Comparison of ENCODE assay signal across 30 cellular contexts in the genomic region with DNA sequence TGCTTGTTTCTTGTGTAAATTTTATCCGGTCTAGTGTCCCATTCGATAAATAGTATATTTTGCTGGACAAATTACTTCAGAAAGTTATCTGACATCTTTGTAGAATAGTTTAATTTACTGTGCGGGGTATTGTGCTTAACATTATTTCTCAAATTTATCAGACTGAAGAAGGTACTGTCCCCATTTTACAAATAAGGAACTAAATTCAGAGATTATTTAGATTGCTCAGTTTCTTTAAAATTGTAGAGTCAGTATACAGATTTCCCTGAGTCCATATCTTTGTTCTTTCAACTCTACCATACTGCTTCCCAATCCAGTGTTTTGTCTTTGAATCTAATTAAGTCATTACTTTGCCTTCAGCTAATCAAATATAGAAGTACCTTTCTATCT. TPM values are rescaled to one million over a fixed set of nuclear protein-coding genes. Genes with fewer than 3 reads are reported as not detected.
DNase-seq lines count a peak whose midpoint lies in the region; ATAC-seq, FAIRE-seq and TF ChIP-seq lines count a peak whose summit lies in the region.
"Had no signal": no experiment of that assay in that cellular context is flagged by ENCODE, and none has a peak within 500 bp of the region (broad histone marks: within the 10 kb centered on the region; RNA-seq: fewer than 3 reads in every experiment).

No MANE protein-coding gene starts in this region.

- H3K27ac ChIP-seq in GM12878 (ENCODE audit: control insufficient read depth, insufficient read depth) = peak overlapping the region; percentile 59; the same call in 1 of the 2 replicates
- H3K27ac ChIP-seq: heart left ventricle, psoas muscle, RWPE1, sigmoid colon, SK-N-MC, testis, VCaP had no signal

- CTCF ChIA-PET in activated naive CD4-positive, alpha-beta T cell treated with anti-CD3 and anti-CD28 coated beads for 36 hours (lab: Charles Lee) = no interaction called here
- CTCF ChIA-PET in activated B cell treated with CpG ODN at 0.5 μM for 24 hours (lab: Charles Lee) (no interaction called here), GM12878 (lab: Yijun Ruan, JAX) (interaction anchor here (1.7 kb wide), 1 partner anchor 10 kb away, joined by 6 read pairs; no protein-coding TSS in a partner anchor)

- H3K36me3 Mint-ChIP-seq in activated naive CD4-positive, alpha-beta T cell treated with anti-CD3 and anti-CD28 coated beads, Interleukin-2, amount 50 U/mL, for 24 hours = peaks cover 25% of the 10 kb centered on the region
- H3K36me3 Mint-ChIP-seq in activated naive CD4-positive, alpha-beta T cell treated with anti-CD3 and anti-CD28 coated beads for 36 hours (ENCODE audit: low read depth) = peaks cover 50% of the 10 kb centered on the region
- peaks cover 81% of the 10 kb centered on the region for H3K36me3 Mint-ChIP-seq in activated B cell treated with CpG ODN at 0.5 μM for 24 hours (ENCODE audit: low read depth)

- 97% methylated on average over 3 of the region's 3 CpGs for WGBS in GM12878 (ENCODE audit: insufficient coverage, insufficient replicate concordance, low lambda C conversion rate, missing lambda C conversion rate)
- 92 to 94% methylated on average over 3 of the region's 3 CpGs for WGBS in lower leg skin, 2 donors

- peaks cover 44% of the 10 kb centered on the region for H3K79me2 ChIP-seq in GM12878 (ENCODE audit: control insufficient read depth, insufficient read depth, low read length)

- ATAC-seq in activated B cell treated with CpG ODN at 0.5 μM for 24 hours (ENCODE audit: low read depth) (no peak), GM12878 (no peak), GM19324 (IDR thresholded peaks at IDR 0.05; ENCODE audit: low FRiP score, unreplicated experiment) (no peak)
- no peak for ATAC-seq in stimulated activated naive CD8-positive, alpha-beta T cell treated with anti-CD3 and anti-CD28 coated beads, Interleukin-15, amount 100 ng/mL, for 72 hours
- ATAC-seq: esophagus mucosa; stimulated activated memory B cell treated with anti-CD40 and anti-IgM and Interleukin-4, amounts not matched to agents 10 μg/mL and 1 μg/mL and 100 μg/mL, for 72 hours had no signal

- no TSS peak for BruUV-seq in GM12878 (replicated peaks; lab: Mats Ljungman, UMichigan)

- TF ChIP-seq EP300 in GM12878 (IDR thresholded peaks at IDR 0.05; ENCODE audit: borderline replicate concordance in 1 of 2, control insufficient read depth in 1 of 2, low read depth in 2 of 2, low read length in 2 of 2) = no peak

- no peak for FAIRE-seq in GM12878 (lab: Jason Lieb, UNC)
- FAIRE-seq: astrocyte, H1 had no signal

- RAD21 ChIA-PET in GM12878 (lab: Charles Lee; ENCODE audit: unreplicated experiment) = no interaction called here

- H3K9me3 ChIP-seq in GM12878 (replicated peaks; ENCODE audit: control insufficient read depth, insufficient read depth, low read length) = no peaks in the 10 kb centered on the region
- H3K9me3 ChIP-seq: heart left ventricle, psoas muscle, sigmoid colon, testis had no signal

- H3K4me1 ChIP-seq in GM12878 (ENCODE audit: control insufficient read depth, insufficient read depth, low read length) = peaks cover 7% of the 10 kb centered on the region; the same call in 1 of the 2 replicates

- TF ChIP-seq CTCF in activated B cell treated with CpG ODN at 0.5 μM for 24 hours (IDR thresholded peaks at IDR 0.05) = no peak
- no peak for TF ChIP-seq CTCF in GM12878 (IDR thresholded peaks at IDR 0.05 in 2 of 3, conservative IDR thresholded peaks at IDR 0.05 in 1 of 3; ENCODE audit: control insufficient read depth in 2 of 3, extremely low read depth in 1 of 3, insufficient read depth in 1 of 3, low read depth in 3 of 3, low read length in 3 of 3)
- no peak for TF ChIP-seq CTCF in lower leg skin (IDR thresholded peaks at IDR 0.05)

- peak overlapping the region; percentile 74 for H3K4me2 ChIP-seq in GM12878 (ENCODE audit: control insufficient read depth, insufficient read depth)

- no peak overlapping the region for H3K9ac ChIP-seq in GM12878 (ENCODE audit: control insufficient read depth, insufficient read depth, low read length)

- TF ChIP-seq RAD21 in GM12878 (IDR thresholded peaks at IDR 0.05; ENCODE audit: insufficient read depth, low read depth, low read length) = no peak

- TF ChIP-seq POLR2A in GM12878 (IDR thresholded peaks at IDR 0.05; ENCODE audit: low read depth, low read length) (no peak), lower leg skin (IDR thresholded peaks at IDR 0.05) (no peak)

- SMC1A ChIA-PET in GM12878 (lab: Charles Lee; ENCODE audit: uncharacterized antibody, unreplicated experiment) = no interaction called here

- H3K27me3 ChIP-seq in GM12878 (replicated peaks in 1 of 2; ENCODE audit: control insufficient read depth in 2 of 2, insufficient read depth in 2 of 2, low read length in 1 of 2) = no peaks in the 10 kb centered on the region
- H3K27me3 ChIP-seq: heart left ventricle, sigmoid colon, testis had no signal

- H3K9me3 Mint-ChIP-seq in activated naive CD4-positive, alpha-beta T cell treated with anti-CD3 and anti-CD28 coated beads, Interleukin-2, amount 50 U/mL, for 24 hours = no peaks in the 10 kb centered on the region
- H3K9me3 Mint-ChIP-seq in activated naive CD4-positive, alpha-beta T cell treated with anti-CD3 and anti-CD28 coated beads for 36 hours = no peaks in the 10 kb centered on the region
- H3K9me3 Mint-ChIP-seq in activated B cell treated with CpG ODN at 0.5 μM for 24 hours = no peaks in the 10 kb centered on the region
- H3K9me3 Mint-ChIP-seq in stimulated activated naive CD8-positive, alpha-beta T cell treated with anti-CD3 and anti-CD28 coated beads, Interleukin-15, amount 100 ng/mL, for 72 hours = no peaks in the 10 kb centered on the region
- H3K9me3 Mint-ChIP-seq: activated naive CD4-positive, alpha-beta T cell treated with anti-CD3 and anti-CD28 coated beads, Interleukin-2, amount 50 U/mL, for 72 hours; activated T-cell treated with anti-CD3 and anti-CD28 coated beads, Interleukin-2, amount 50 U/mL, for 4 hours; CD14-positive monocyte; endodermal cell; stimulated activated memory B cell treated with anti-CD40 and anti-IgM and Interleukin-4, amounts not matched to agents 10 μg/mL and 1 μg/mL and 100 μg/mL, for 72 hours had no signal

- H4K20me1 ChIP-seq in GM12878 (ENCODE audit: control insufficient read depth, insufficient read depth) = no peaks in the 10 kb centered on the region

- H3K4me1 Mint-ChIP-seq in activated naive CD4-positive, alpha-beta T cell treated with anti-CD3 and anti-CD28 coated beads, Interleukin-2, amount 50 U/mL, for 24 hours = peaks cover 71% of the 10 kb centered on the region
- peaks cover 56% of the 10 kb centered on the region for H3K4me1 Mint-ChIP-seq in activated naive CD4-positive, alpha-beta T cell treated with anti-CD3 and anti-CD28 coated beads for 36 hours (ENCODE audit: low read depth)
- H3K4me1 Mint-ChIP-seq in activated B cell treated with CpG ODN at 0.5 μM for 24 hours = peaks cover 49% of the 10 kb centered on the region
- peaks cover 60% of the 10 kb centered on the region for H3K4me1 Mint-ChIP-seq in stimulated activated naive CD8-positive, alpha-beta T cell treated with anti-CD3 and anti-CD28 coated beads, Interleukin-15, amount 100 ng/mL, for 72 hours

- in situ Hi-C loops in GM12878 (cut with MboI) = no loop called here

- peak overlapping the region; percentile 3; the same call in 1 of the 2 replicates for H3K4me3 ChIP-seq in GM12878
- H3K4me3 ChIP-seq in lower leg skin (ENCODE audit: low read depth, poor library complexity, severe bottlenecking) = no peak overlapping the region
- H3K4me3 ChIP-seq: heart left ventricle, sigmoid colon, SK-N-MC, testis had no signal

- POLR2A ChIA-PET in activated B cell treated with CpG ODN at 0.5 μM for 24 hours (lab: Charles Lee) = no interaction called here
- POLR2A ChIA-PET in GM12878 (lab: Charles Lee) = no interaction called here

- H3K4me3 Mint-ChIP-seq in activated naive CD4-positive, alpha-beta T cell treated with anti-CD3 and anti-CD28 coated beads, Interleukin-2, amount 50 U/mL, for 24 hours = peak overlapping the region; percentile 52
- H3K4me3 Mint-ChIP-seq in activated naive CD4-positive, alpha-beta T cell treated with anti-CD3 and anti-CD28 coated beads for 36 hours = no peak overlapping the region
- no peak overlapping the region for H3K4me3 Mint-ChIP-seq in activated B cell treated with CpG ODN at 0.5 μM for 24 hours
- peak overlapping the region; percentile 40 to 54 for H3K4me3 Mint-ChIP-seq in stimulated activated naive CD8-positive, alpha-beta T cell treated with anti-CD3 and anti-CD28 coated beads, Interleukin-15, amount 100 ng/mL, for 72 hours
- H3K4me3 Mint-ChIP-seq: CD14-positive monocyte; endodermal cell; stimulated activated memory B cell treated with anti-CD40 and anti-IgM and Interleukin-4, amounts not matched to agents 10 μg/mL and 1 μg/mL and 100 μg/mL, for 72 hours had no signal

- peaks cover 7 to 18% of the 10 kb centered on the region in 2 experiments for H3K36me3 ChIP-seq in GM12878 (ENCODE audit: control insufficient read depth in 2 of 2, insufficient read depth in 2 of 2, low read length in 1 of 2)

- no peak for DNase-seq in activated naive CD4-positive, alpha-beta T cell treated with anti-CD3 and anti-CD28 coated beads for 36 hours
- DNase-seq in activated B cell treated with CpG ODN at 0.5 μM for 24 hours (no peak), GM12878 (ENCODE audit: low read depth, low spot score) (no peak), lower leg skin (ENCODE audit: low spot score in 2 of 2) (no peak), islet precursor cell (no peak)
- DNase-seq in stimulated activated naive CD8-positive, alpha-beta T cell treated with anti-CD3 and anti-CD28 coated beads, Interleukin-15, amount 100 ng/mL, for 72 hours = no peak
- DNase-seq: activated CD4-positive, alpha-beta T cell treated with anti-CD3 and anti-CD28 coated beads, Interleukin-2, amount 50 U/mL, for 48 hours; activated T-cell treated with anti-CD3 and anti-CD28 coated beads, Interleukin-2, amount 50 U/mL, for 4 hours; cortex of kidney; endodermal cell; foreskin fibroblast; heart left ventricle; Kasumi-1; mesenchymal stem cell; NCI-H1694; psoas muscle; sigmoid colon; testis had no signal

- intact Hi-C loops in activated naive CD4-positive, alpha-beta T cell treated with anti-CD3 and anti-CD28 coated beads for 36 hours (cut with micrococcal nuclease) = no loop called here
- intact Hi-C loops in activated B cell treated with CpG ODN at 0.5 μM for 24 hours (cut with micrococcal nuclease) (no loop called here), GM12878 (cut with micrococcal nuclease; ENCODE audit: unreplicated experiment) (loop anchor here (2.0 kb wide), 1 partner anchor 13 kb away; no protein-coding TSS in a partner anchor), lower leg skin (cut with DNase I; ENCODE audit: low total_unique reads) (no loop called here)

- no peaks in the 10 kb centered on the region for H3K27me3 Mint-ChIP-seq in activated naive CD4-positive, alpha-beta T cell treated with anti-CD3 and anti-CD28 coated beads, Interleukin-2, amount 50 U/mL, for 24 hours
- no peaks in the 10 kb centered on the region for H3K27me3 Mint-ChIP-seq in activated naive CD4-positive, alpha-beta T cell treated with anti-CD3 and anti-CD28 coated beads for 36 hours (ENCODE audit: low read depth)
- no peaks in the 10 kb centered on the region for H3K27me3 Mint-ChIP-seq in activated B cell treated with CpG ODN at 0.5 μM for 24 hours
- H3K27me3 Mint-ChIP-seq in stimulated activated naive CD8-positive, alpha-beta T cell treated with anti-CD3 and anti-CD28 coated beads, Interleukin-15, amount 100 ng/mL, for 72 hours = no peaks in the 10 kb centered on the region
- H3K27me3 Mint-ChIP-seq: stimulated activated memory B cell treated with anti-CD40 and anti-IgM and Interleukin-4, amounts not matched to agents 10 μg/mL and 1 μg/mL and 100 μg/mL, for 72 hours had no signal

- H3K27ac Mint-ChIP-seq in activated naive CD4-positive, alpha-beta T cell treated with anti-CD3 and anti-CD28 coated beads, Interleukin-2, amount 50 U/mL, for 24 hours = peak overlapping the region; percentile 51
- H3K27ac Mint-ChIP-seq in activated naive CD4-positive, alpha-beta T cell treated with anti-CD3 and anti-CD28 coated beads for 36 hours = no peak overlapping the region
- H3K27ac Mint-ChIP-seq in activated B cell treated with CpG ODN at 0.5 μM for 24 hours = peak overlapping the region; percentile 30
- H3K27ac Mint-ChIP-seq in stimulated activated naive CD8-positive, alpha-beta T cell treated with anti-CD3 and anti-CD28 coated beads, Interleukin-15, amount 100 ng/mL, for 72 hours = peak overlapping the region in 1 of 2 donors; percentile 84
- H3K27ac Mint-ChIP-seq: endodermal cell had no signal

- H2AFZ ChIP-seq in GM12878 (ENCODE audit: control insufficient read depth, low read depth, low read length) = no peak overlapping the region

RNA-seq across cellular contexts. Expression of gene ATP5PB, which starts 6.4 kb away (rescaled TPM):
- total RNA-seq in activated naive CD4-positive, alpha-beta T cell treated with anti-CD3 and anti-CD28 coated beads for 36 hours = 100 to 1,000 TPM; 324 to 331 TPM
- total RNA-seq in activated B cell treated with CpG ODN at 0.5 μM for 24 hours (220 and 229 TPM in 2 replicates), GM12878 (2014; rRNA removed) (475 and 625 TPM in 2 replicates), GM12878 (2014; rRNA removed; fragmentation: Illumina TruSeq; extraction: Trizol) (578 and 594 TPM in 2 replicates), GM12878 (2021) (380 and 389 TPM in 2 replicates), lower leg skin (100 to 1,000 TPM; 113 to 219 (median 153) TPM)
- total RNA-seq in GM12878 (2013; cell fraction: nucleolus; rRNA removed) = 42.7 and 50.3 TPM in 2 replicates
- polyA plus RNA-seq in GM12878 (2011; ENCODE audit: low read depth) = 268 TPM
- polyA plus RNA-seq in GM12878 (2011; rRNA removed) (728 and 857 TPM in 2 replicates), GM12878 (2014; fragmentation: Illumina TruSeq; extraction: Trizol) (627 and 753 TPM in 2 replicates), GM12878 (2014; fragmentation: Nextera tagmentation; extraction: Ambion mirVana) (1,000 to 10,000 TPM; 1,250 to 1,760 TPM), GM12878 (2014; rRNA removed) (503 and 598 TPM in 2 replicates), GM12878 (2016; fragmentation: Nextera tagmentation; extraction: Ambion mirVana) (100 to 1,000 TPM; 859 to 866 TPM)
- 362 and 444 TPM in 2 replicates for polyA plus RNA-seq in GM12878 (2011; cell fraction: cytosol; rRNA removed)
- 185 and 197 TPM in 2 replicates for polyA plus RNA-seq in GM12878 (2011; cell fraction: nucleus; rRNA removed)
- polyA plus RNA-seq in GM12878 (2012) = 315 and 389 TPM in 2 replicates
- 180 and 268 TPM in 2 replicates for polyA minus RNA-seq in GM12878 (2011; rRNA and poly(A)+ RNA removed)
- 93.7 and 121 TPM in 2 replicates for polyA minus RNA-seq in GM12878 (2011; cell fraction: cytosol; rRNA and poly(A)+ RNA removed)
- polyA minus RNA-seq in GM12878 (2011; cell fraction: nucleus; rRNA and poly(A)+ RNA removed) = 12.6 and 16.7 TPM in 2 replicates

RNA-seq across cellular contexts. Expression of gene WDR77, which starts 6.6 kb away (rescaled TPM):
- total RNA-seq in activated naive CD4-positive, alpha-beta T cell treated with anti-CD3 and anti-CD28 coated beads for 36 hours = 10 to 100 TPM; 43.1 to 48.8 TPM
- total RNA-seq in activated B cell treated with CpG ODN at 0.5 μM for 24 hours (55.8 and 63.3 TPM in 2 replicates), GM12878 (2014; rRNA removed) (75.3 and 79.8 TPM in 2 replicates), GM12878 (2014; rRNA removed; fragmentation: Illumina TruSeq; extraction: Trizol) (38.6 and 40.2 TPM in 2 replicates), GM12878 (2021) (57.5 and 61.5 TPM in 2 replicates), lower leg skin (10 to 100 TPM in 3 of 4 donors, 1 to 10 TPM in 1; 8.8 to 18.5 (median 12.7) TPM)
- total RNA-seq in GM12878 (2013; cell fraction: nucleolus; rRNA removed) = 19.3 and 27.3 TPM in 2 replicates
- 27.3 TPM for polyA plus RNA-seq in GM12878 (2011; ENCODE audit: low read depth)
- polyA plus RNA-seq in GM12878 (2011; rRNA removed) (60.0 and 113 TPM in 2 replicates), GM12878 (2014; fragmentation: Illumina TruSeq; extraction: Trizol) (69.9 and 72.1 TPM in 2 replicates), GM12878 (2014; fragmentation: Nextera tagmentation; extraction: Ambion mirVana) (10 to 100 TPM; 12.7 to 34.1 TPM), GM12878 (2014; rRNA removed) (56.8 and 64.3 TPM in 2 replicates), GM12878 (2016; fragmentation: Nextera tagmentation; extraction: Ambion mirVana) (100 to 1,000 TPM; 153 to 167 TPM)
- polyA plus RNA-seq in GM12878 (2011; cell fraction: cytosol; rRNA removed) = 122 and 132 TPM in 2 replicates
- polyA plus RNA-seq in GM12878 (2011; cell fraction: nucleus; rRNA removed) = 155 and 168 TPM in 2 replicates
- polyA plus RNA-seq in GM12878 (2012) = 22.4 and 28.9 TPM in 2 replicates
- polyA minus RNA-seq in GM12878 (2011; rRNA and poly(A)+ RNA removed) = 114 and 143 TPM in 2 replicates
- polyA minus RNA-seq in GM12878 (2011; cell fraction: cytosol; rRNA and poly(A)+ RNA removed) = 22.1 and 30.8 TPM in 2 replicates
- polyA minus RNA-seq in GM12878 (2011; cell fraction: nucleus; rRNA and poly(A)+ RNA removed) = 29.0 and 38.2 TPM in 2 replicates

RNA-seq across cellular contexts. Expression of gene C1orf162, which starts 18.1 kb away (rescaled TPM):
- total RNA-seq in activated naive CD4-positive, alpha-beta T cell treated with anti-CD3 and anti-CD28 coated beads for 36 hours = 1 to 10 TPM; 6.4 to 8.2 TPM
- total RNA-seq in activated B cell treated with CpG ODN at 0.5 μM for 24 hours = 29.4 and 33.2 TPM in 2 replicates
- 7.2 and 7.6 TPM in 2 replicates for total RNA-seq in GM12878 (2013; cell fraction: nucleolus; rRNA removed)
- 3.0 and 3.2 TPM in 2 replicates for total RNA-seq in GM12878 (2014; rRNA removed)
- 4.7 and 5.7 TPM in 2 replicates for total RNA-seq in GM12878 (2014; rRNA removed; fragmentation: Illumina TruSeq; extraction: Trizol)
- 3.9 and 4.0 TPM in 2 replicates for total RNA-seq in GM12878 (2021)
- polyA plus RNA-seq in GM12878 (2011; ENCODE audit: low read depth) = 2.1 TPM
- 2.4 TPM in 2 replicates for polyA plus RNA-seq in GM12878 (2011; rRNA removed)
- polyA plus RNA-seq in GM12878 (2011; cell fraction: cytosol; rRNA removed) = 0.90 and 1.2 TPM in 2 replicates
- 5.7 and 7.8 TPM in 2 replicates for polyA plus RNA-seq in GM12878 (2011; cell fraction: nucleus; rRNA removed)
- polyA plus RNA-seq in GM12878 (2012) = 0.81 and 1.0 TPM in 2 replicates
- polyA plus RNA-seq in GM12878 (2014; fragmentation: Illumina TruSeq; extraction: Trizol) = 8.8 and 11.3 TPM in 2 replicates
- 10 to 100 TPM in 1 of 2 experiments, 1 to 10 TPM in 1; 8.1 to 11.1 TPM for polyA plus RNA-seq in GM12878 (2014; fragmentation: Nextera tagmentation; extraction: Ambion mirVana)
- polyA plus RNA-seq in GM12878 (2014; rRNA removed) = 4.5 and 4.6 TPM in 2 replicates
- 1 to 10 TPM; 3.3 to 3.4 TPM for polyA plus RNA-seq in GM12878 (2016; fragmentation: Nextera tagmentation; extraction: Ambion mirVana)
- polyA minus RNA-seq in GM12878 (2011; rRNA and poly(A)+ RNA removed) = 0.26 and 1.0 TPM in 2 replicates
- 0.52 TPM in 1 of 2 replicates, not detected in the other for polyA minus RNA-seq in GM12878 (2011; cell fraction: cytosol; rRNA and poly(A)+ RNA removed)
- polyA minus RNA-seq in GM12878 (2011; cell fraction: nucleus; rRNA and poly(A)+ RNA removed) = 1.1 and 1.7 TPM in 2 replicates
- 10 to 100 TPM in 3 of 4 donors, 1 to 10 TPM in 1; 2.4 to 15.3 (median 12.3) TPM for total RNA-seq in lower leg skin

RNA-seq across cellular contexts. Expression of gene OVGP1, which starts 28.1 kb away (rescaled TPM):
- total RNA-seq in activated naive CD4-positive, alpha-beta T cell treated with anti-CD3 and anti-CD28 coated beads for 36 hours = 1 to 10 TPM; 1.7 to 2.0 TPM
- 1.3 and 3.5 TPM in 2 replicates for total RNA-seq in activated B cell treated with CpG ODN at 0.5 μM for 24 hours
- 3.8 and 4.6 TPM in 2 replicates for total RNA-seq in GM12878 (2013; cell fraction: nucleolus; rRNA removed)
- 0.65 and 1.0 TPM in 2 replicates for total RNA-seq in GM12878 (2014; rRNA removed)
- total RNA-seq in GM12878 (2014; rRNA removed; fragmentation: Illumina TruSeq; extraction: Trizol) = 0.89 and 1.2 TPM in 2 replicates
- total RNA-seq in GM12878 (2021) = 0.64 and 0.80 TPM in 2 replicates
- polyA plus RNA-seq in GM12878 (2011; ENCODE audit: low read depth) = 1.4 TPM
- 1.4 and 1.6 TPM in 2 replicates for polyA plus RNA-seq in GM12878 (2011; rRNA removed)
- 0.49 and 0.52 TPM in 2 replicates for polyA plus RNA-seq in GM12878 (2011; cell fraction: cytosol; rRNA removed)
- polyA plus RNA-seq in GM12878 (2011; cell fraction: nucleus; rRNA removed) = 7.8 and 10.0 TPM in 2 replicates
- polyA plus RNA-seq in GM12878 (2012) = 1.2 and 1.4 TPM in 2 replicates
- polyA plus RNA-seq in GM12878 (2014; fragmentation: Illumina TruSeq; extraction: Trizol) = 1.8 and 2.0 TPM in 2 replicates
- polyA plus RNA-seq in GM12878 (2014; fragmentation: Nextera tagmentation; extraction: Ambion mirVana) = under 1 TPM; 0.03 to 0.73 TPM
- polyA plus RNA-seq in GM12878 (2014; rRNA removed) = 1.4 and 1.5 TPM in 2 replicates
- polyA plus RNA-seq in GM12878 (2016; fragmentation: Nextera tagmentation; extraction: Ambion mirVana) = under 1 TPM; 0.12 to 0.16 TPM
- 0.59 and 0.72 TPM in 2 replicates for polyA minus RNA-seq in GM12878 (2011; rRNA and poly(A)+ RNA removed)
- 1.6 TPM in 1 of 2 replicates, not detected in the other for polyA minus RNA-seq in GM12878 (2011; cell fraction: cytosol; rRNA and poly(A)+ RNA removed)
- polyA minus RNA-seq in GM12878 (2011; cell fraction: nucleus; rRNA and poly(A)+ RNA removed) = 1.3 and 1.4 TPM in 2 replicates
- 1 to 10 TPM; 1.6 to 7.1 (median 4.9) TPM for total RNA-seq in lower leg skin

RNA-seq across cellular contexts. Expression of gene ADORA3, which starts 47.8 kb away (rescaled TPM):
- total RNA-seq in activated naive CD4-positive, alpha-beta T cell treated with anti-CD3 and anti-CD28 coated beads for 36 hours = not detected
- total RNA-seq in activated B cell treated with CpG ODN at 0.5 μM for 24 hours (not detected in 2 replicates), GM12878 (2014; rRNA removed) (0.17 and 0.27 TPM in 2 replicates), GM12878 (2014; rRNA removed; fragmentation: Illumina TruSeq; extraction: Trizol) (0.18 and 0.32 TPM in 2 replicates), GM12878 (2021) (0.18 TPM in 1 of 2 replicates, not detected in the other), lower leg skin (1 to 10 TPM in 3 of 4 donors, under 1 TPM in 1; 0.91 to 2.1 (median 1.8) TPM)
- not detected in 2 replicates for total RNA-seq in GM12878 (2013; cell fraction: nucleolus; rRNA removed)
- polyA plus RNA-seq in GM12878 (2011; ENCODE audit: low read depth) = 0.16 TPM
- polyA plus RNA-seq in GM12878 (2011; rRNA removed) (0.20 and 0.88 TPM in 2 replicates), GM12878 (2014; fragmentation: Illumina TruSeq; extraction: Trizol) (0.29 TPM in 1 of 2 replicates, not detected in the other), GM12878 (2014; fragmentation: Nextera tagmentation; extraction: Ambion mirVana) (under 1 TPM in 1 of 2 experiments, not detected in 1; 0.18 TPM), GM12878 (2014; rRNA removed) (0.06 and 0.22 TPM in 2 replicates), GM12878 (2016; fragmentation: Nextera tagmentation; extraction: Ambion mirVana) (under 1 TPM in 1 of 2 experiments, not detected in 1; 0.14 TPM)
- polyA plus RNA-seq in GM12878 (2011; cell fraction: cytosol; rRNA removed) = 0.08 and 0.19 TPM in 2 replicates
- 0.21 and 0.67 TPM in 2 replicates for polyA plus RNA-seq in GM12878 (2011; cell fraction: nucleus; rRNA removed)
- 0.06 and 0.15 TPM in 2 replicates for polyA plus RNA-seq in GM12878 (2012)
- not detected in 2 replicates for polyA minus RNA-seq in GM12878 (2011; rRNA and poly(A)+ RNA removed)
- polyA minus RNA-seq in GM12878 (2011; cell fraction: cytosol; rRNA and poly(A)+ RNA removed) = not detected in 2 replicates
- 0.24 and 0.29 TPM in 2 replicates for polyA minus RNA-seq in GM12878 (2011; cell fraction: nucleus; rRNA and poly(A)+ RNA removed)
- total RNA-seq: activated T-cell treated with anti-CD3 and anti-CD28 coated beads, Interleukin-2, amount 50 U/mL, for 4 hours; astrocyte; endodermal cell; H1; NCI-H460 had no signal

Comparison
In these comparisons a context has a peak if more than half of its experiments do, and no peak if none do; other contexts are left out.
1. H3K4me3 Mint-ChIP-seq: peak in activated naive CD4-positive, alpha-beta T cell treated with anti-CD3 and anti-CD28 coated beads, Interleukin-2, amount 50 U/mL, for 24 hours (single experiment) and stimulated activated naive CD8-positive, alpha-beta T cell treated with anti-CD3 and anti-CD28 coated beads, Interleukin-15, amount 100 ng/mL, for 72 hours (2 of 2); none in activated naive CD4-positive, alpha-beta T cell treated with anti-CD3 and anti-CD28 coated beads for 36 hours (single experiment) and activated B cell treated with CpG ODN at 0.5 μM for 24 hours (single experiment).